In genomic region chr12:6183689-6184441, GRCh38 we compare ENCODE assay signal across 12 cellular contexts. TPM values are rescaled to one million over a fixed set of nuclear protein-coding genes. Genes with fewer than 3 reads are reported as not detected.
DNase-seq lines count a peak whose midpoint lies in the region; ATAC-seq and TF ChIP-seq lines count a peak whose summit lies in the region.
"Had no signal": no experiment of that assay in that cellular context is flagged by ENCODE, and none has a peak within 500 bp of the region (broad histone marks: within the 10 kb centered on the region; RNA-seq: fewer than 3 reads in every experiment).

No MANE protein-coding gene starts in this region.

- WGBS in urinary bladder: 40% methylated on average over 7 of the region's 7 CpGs

- H3K4me1 Mint-ChIP-seq in activated naive CD4-positive, alpha-beta T cell treated with anti-CD3 and anti-CD28 coated beads, Interleukin-2, amount 10 ng/mL, durations not matched to agents 7 days and 5 days: no peaks in the 10 kb centered on the region

- CTCF ChIA-PET in activated naive CD4-positive, alpha-beta T cell treated with anti-CD3 and anti-CD28 coated beads, Interleukin-2, amount 10 ng/mL, durations not matched to agents 7 days and 5 days (lab: Charles Lee): no interaction called here

- ATAC-seq in lower lobe of right lung: peak; percentile 53 to 61
- ATAC-seq: A549, Panc1 had no signal

- TF ChIP-seq CTCF in dorsolateral prefrontal cortex (IDR thresholded peaks at IDR 0.05 in 54 of 56, conservative IDR thresholded peaks at IDR 0.05 in 2 of 56; ENCODE audit: low read depth in 1 of 56, partially characterized antibody in 56 of 56) (no peak), lower lobe of right lung (IDR thresholded peaks at IDR 0.05) (no peak)

- no peaks in the 10 kb centered on the region for H3K9me3 Mint-ChIP-seq in activated naive CD4-positive, alpha-beta T cell treated with anti-CD3 and anti-CD28 coated beads, Interleukin-2, amount 10 ng/mL, durations not matched to agents 7 days and 5 days

- intact Hi-C loops in dorsolateral prefrontal cortex (cut with DNase I): no loop called here
- intact Hi-C loops in lower lobe of right lung (cut with DNase I): no loop called here

- H3K4me3 ChIP-seq in dorsolateral prefrontal cortex (no peak overlapping the region), lower lobe of right lung (no peak overlapping the region), urinary bladder (ENCODE audit: low read depth, low read length) (no peak overlapping the region)
- H3K4me3 ChIP-seq: A549 had no signal

- H3K27ac Mint-ChIP-seq in activated naive CD4-positive, alpha-beta T cell treated with anti-CD3 and anti-CD28 coated beads, Interleukin-2, amount 10 ng/mL, durations not matched to agents 7 days and 5 days: no peak overlapping the region

- H3K36me3 ChIP-seq in lower lobe of right lung (no peaks in the 10 kb centered on the region), urinary bladder (ENCODE audit: insufficient read depth) (no peaks in the 10 kb centered on the region)
- H3K36me3 ChIP-seq: neutrophil had no signal

- DNase-seq in NCI-H2107 (lab: John Stamatoyannopoulos, UW) (peak; percentile 11), NCI-H2107 treated with DMSO at 0.1 percent for 48 hours (lab: John Stamatoyannopoulos, UW; ENCODE audit: unreplicated experiment) (no peak), dorsolateral prefrontal cortex (peak in 1 of 10 donors; percentile 59), lower lobe of right lung (no peak), retina (no peak)
- DNase-seq in activated naive CD4-positive, alpha-beta T cell treated with anti-CD3 and anti-CD28 coated beads, Interleukin-2, amount 10 ng/mL, durations not matched to agents 7 days and 5 days: no peak
- no peak for DNase-seq in activated effector memory CD4-positive, alpha-beta T cell treated with anti-CD3 and anti-CD28 coated beads, Interleukin-2, amount 50 U/mL, for 16 hours
- DNase-seq: activated CD4-positive, CD25-positive, alpha-beta regulatory T cell treated with anti-CD3 and anti-CD28 coated beads, Interleukin-2, amount 50 U/mL, for 72 hours had no signal

- no peaks in the 10 kb centered on the region for H3K27me3 ChIP-seq in dorsolateral prefrontal cortex
- no peaks in the 10 kb centered on the region for H3K27me3 ChIP-seq in lower lobe of right lung (ENCODE audit: low read depth)

- H3K27ac ChIP-seq in dorsolateral prefrontal cortex (peak overlapping the region in 41 of 59 donors; percentile 14 to 87 (median 75)), lower lobe of right lung (peak overlapping the region; percentile 76), urinary bladder (ENCODE audit: low read depth) (peak overlapping the region; percentile 14)

- H3K4me1 ChIP-seq in lower lobe of right lung (peaks cover 56% of the 10 kb centered on the region), urinary bladder (ENCODE audit: insufficient read depth) (no peaks in the 10 kb centered on the region)

- no peaks in the 10 kb centered on the region for H3K9me3 ChIP-seq in lower lobe of right lung
- H3K9me3 ChIP-seq: A549, neutrophil had no signal

- no peak overlapping the region for H3K4me3 Mint-ChIP-seq in activated naive CD4-positive, alpha-beta T cell treated with anti-CD3 and anti-CD28 coated beads, Interleukin-2, amount 10 ng/mL, durations not matched to agents 7 days and 5 days

- peaks cover 23% of the 10 kb centered on the region for H3K27me3 Mint-ChIP-seq in activated naive CD4-positive, alpha-beta T cell treated with anti-CD3 and anti-CD28 coated beads, Interleukin-2, amount 10 ng/mL, durations not matched to agents 7 days and 5 days

- H3K36me3 Mint-ChIP-seq in activated naive CD4-positive, alpha-beta T cell treated with anti-CD3 and anti-CD28 coated beads, Interleukin-2, amount 10 ng/mL, durations not matched to agents 7 days and 5 days: no peaks in the 10 kb centered on the region

RNA-seq across cellular contexts. Expression of gene CD9, which starts 16.3 kb away (rescaled TPM):
- total RNA-seq in dorsolateral prefrontal cortex (100 to 1,000 TPM in 60 of 120 experiments, 10 to 100 TPM in 60; 29.3 to 364 (median 99.0) TPM), lower lobe of right lung (437 TPM), urinary bladder (215 TPM)
- polyA plus RNA-seq in urinary bladder: 554 TPM

RNA-seq across cellular contexts. Expression of gene VWF, which starts 59.4 kb away (rescaled TPM):
- total RNA-seq in dorsolateral prefrontal cortex: 100 to 1,000 TPM in 52 of 120 experiments, 10 to 100 TPM in 68; 40.1 to 267 (median 91.6) TPM
- 468 TPM for total RNA-seq in lower lobe of right lung
- total RNA-seq in urinary bladder: 61.8 TPM
- polyA plus RNA-seq in urinary bladder: 97.0 TPM

Comparison
In these comparisons a context has a peak if more than half of its experiments do, and no peak if none do; other contexts are left out.
1. H3K27ac ChIP-seq: peak in every context shown above with its lines; median percentile 76 in lower lobe of right lung; 75 in dorsolateral prefrontal cortex; 14 in urinary bladder.